ENCODE assay signal across 3 cellular contexts in the genomic region with DNA sequence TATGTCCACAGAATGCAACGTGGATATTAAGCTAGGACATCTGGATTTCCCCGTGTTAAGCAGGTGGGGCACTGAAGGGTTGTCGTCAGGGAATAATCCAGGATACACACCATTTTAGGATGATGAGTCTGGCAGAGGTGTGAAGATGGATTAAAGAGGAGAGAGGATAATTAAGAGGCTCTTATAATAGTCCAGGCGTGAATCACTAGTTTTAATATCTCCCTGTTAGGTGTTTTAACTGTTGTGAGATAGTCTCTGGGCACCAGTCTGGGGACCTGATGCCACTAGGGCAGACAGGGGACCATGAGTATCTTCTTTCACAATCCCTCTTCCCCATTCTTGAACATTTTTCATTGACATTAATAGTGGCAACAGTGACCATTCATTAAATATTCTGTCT.
"Had no signal": no experiment of that assay in that cellular context is flagged by ENCODE, and none has a peak within 500 bp of the region (broad histone marks: within the 10 kb centered on the region; RNA-seq: fewer than 3 reads in every experiment).

No MANE protein-coding gene starts in this region.

- ATAC-seq: GM12878 had no signal

- DNase-seq: GDM1, GF-D8 had no signal

- H3K4me3 ChIP-seq: GM12878 had no signal
